1 cellular context compared by ENCODE assay signal in the genomic region with DNA sequence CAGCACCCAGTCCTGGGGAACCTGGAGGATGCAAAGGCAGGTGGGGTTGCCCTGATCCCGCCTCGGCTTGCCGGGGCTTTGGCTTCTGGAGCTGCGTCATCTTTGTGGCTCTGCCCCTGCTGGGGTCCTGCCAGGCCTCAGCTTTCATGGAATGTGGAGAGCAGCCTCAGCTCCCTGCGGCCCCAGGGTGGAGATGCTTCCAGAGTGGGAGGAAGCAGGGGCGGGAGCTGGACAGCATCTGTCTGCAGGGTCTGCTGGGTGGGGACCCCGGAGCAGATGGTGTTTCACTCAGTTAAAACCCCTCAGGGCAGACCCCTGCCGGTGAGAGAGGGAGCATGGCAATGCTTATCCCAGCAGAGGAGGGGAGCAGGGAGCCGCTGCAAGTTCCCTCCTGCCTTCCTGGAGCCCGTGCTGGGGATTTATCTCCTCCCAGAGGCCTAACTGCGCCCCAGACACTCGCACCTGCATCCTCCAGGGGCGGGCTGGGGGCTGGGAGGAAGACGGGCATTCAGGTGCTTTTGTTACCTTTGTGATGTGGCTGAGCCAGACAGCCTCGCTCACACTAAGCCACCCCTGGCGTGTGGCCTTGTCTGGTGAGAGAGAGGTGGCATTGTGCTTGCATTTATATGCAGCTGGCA.
TF ChIP-seq lines count a peak whose summit lies in the region.

No MANE protein-coding gene starts in this region.

TF ChIP-seq in IMR-90, 13 proteins besides CTCF, POLR2A, EP300 and RAD21:
- no peak for TF ChIP-seq USF2 (IDR thresholded peaks at IDR 0.05; ENCODE audit: low read depth, low read length)
- no peak for TF ChIP-seq RCOR1 (IDR thresholded peaks at IDR 0.05; ENCODE audit: insufficient replicate concordance, low read length)
- no peak for TF ChIP-seq CHD1 (IDR thresholded peaks at IDR 0.05; ENCODE audit: low read depth, low read length)
